1 cellular context compared by ENCODE assay signal in the genomic region with DNA sequence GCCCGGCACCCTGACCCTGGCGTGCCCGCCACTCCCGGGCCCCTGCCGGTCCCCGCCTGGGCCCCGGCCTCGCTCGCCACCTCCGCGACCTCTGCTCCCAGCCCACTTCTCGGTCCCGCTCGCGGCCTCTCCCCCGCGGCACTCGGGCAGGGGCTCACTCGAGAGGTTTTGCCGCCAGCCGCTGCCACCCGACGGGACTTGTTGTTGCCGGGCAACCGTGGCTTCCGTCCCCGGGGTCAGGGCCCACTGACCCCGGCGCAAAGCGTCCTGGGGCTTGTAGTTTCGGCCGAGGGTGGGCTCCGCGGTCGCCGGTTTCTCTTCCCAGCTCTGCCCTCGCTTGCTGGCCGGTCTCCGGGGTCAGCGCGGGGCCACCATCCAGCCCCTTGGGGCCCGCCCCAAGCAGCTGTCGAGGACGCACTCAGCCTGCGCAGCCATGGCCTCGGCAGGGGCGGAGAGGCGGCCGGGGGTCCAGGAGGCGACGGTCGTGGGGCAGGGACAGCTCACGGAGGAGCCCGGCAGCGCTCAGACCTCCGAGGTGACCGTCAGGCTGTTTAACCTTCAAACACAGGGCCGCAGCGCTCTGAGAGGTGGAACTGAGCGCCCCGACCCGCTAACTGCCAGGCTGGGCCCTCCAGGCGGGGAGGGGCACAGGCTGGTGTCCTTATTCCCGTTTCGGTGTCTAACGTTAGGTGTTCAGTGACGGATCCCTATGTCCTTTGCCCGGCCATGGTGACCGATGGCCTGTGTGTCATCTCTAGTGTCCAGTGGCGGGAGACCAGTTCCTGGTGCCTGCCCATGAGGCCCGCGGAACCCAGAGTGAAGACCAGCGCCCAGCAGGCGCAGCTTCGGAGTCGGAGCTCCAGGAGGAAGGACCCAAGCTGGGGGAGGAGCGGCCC.
TF ChIP-seq lines count a peak whose summit lies in the region.

C16orf86 (plus strand) TSS at position 277 of the 896 bp plus-strand sequence; CDS start at position 434, 157 bp downstream.
A gene with protein sequence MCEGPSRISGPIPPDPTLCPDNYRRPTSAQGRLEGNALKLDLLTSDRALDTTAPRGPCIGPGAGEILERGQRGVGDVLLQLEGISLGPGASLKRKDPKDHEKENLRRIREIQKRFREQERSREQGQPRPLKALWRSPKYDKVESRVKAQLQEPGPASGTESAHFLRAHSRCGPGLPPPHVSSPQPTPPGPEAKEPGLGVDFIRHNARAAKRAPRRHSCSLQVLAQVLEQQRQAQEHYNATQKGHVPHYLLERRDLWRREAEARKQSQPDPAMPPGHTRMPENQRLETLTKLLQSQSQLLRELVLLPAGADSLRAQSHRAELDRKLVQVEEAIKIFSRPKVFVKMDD (minus strand): TSS at position 213 of the 896 bp plus-strand sequence. CDS start 308 bp downstream, outside the sequence.

TF ChIP-seq in HepG2, 621 proteins besides CTCF, POLR2A, EP300 and RAD21 (continued from another document and continues in another):
- TF ChIP-seq, protein P1, sequence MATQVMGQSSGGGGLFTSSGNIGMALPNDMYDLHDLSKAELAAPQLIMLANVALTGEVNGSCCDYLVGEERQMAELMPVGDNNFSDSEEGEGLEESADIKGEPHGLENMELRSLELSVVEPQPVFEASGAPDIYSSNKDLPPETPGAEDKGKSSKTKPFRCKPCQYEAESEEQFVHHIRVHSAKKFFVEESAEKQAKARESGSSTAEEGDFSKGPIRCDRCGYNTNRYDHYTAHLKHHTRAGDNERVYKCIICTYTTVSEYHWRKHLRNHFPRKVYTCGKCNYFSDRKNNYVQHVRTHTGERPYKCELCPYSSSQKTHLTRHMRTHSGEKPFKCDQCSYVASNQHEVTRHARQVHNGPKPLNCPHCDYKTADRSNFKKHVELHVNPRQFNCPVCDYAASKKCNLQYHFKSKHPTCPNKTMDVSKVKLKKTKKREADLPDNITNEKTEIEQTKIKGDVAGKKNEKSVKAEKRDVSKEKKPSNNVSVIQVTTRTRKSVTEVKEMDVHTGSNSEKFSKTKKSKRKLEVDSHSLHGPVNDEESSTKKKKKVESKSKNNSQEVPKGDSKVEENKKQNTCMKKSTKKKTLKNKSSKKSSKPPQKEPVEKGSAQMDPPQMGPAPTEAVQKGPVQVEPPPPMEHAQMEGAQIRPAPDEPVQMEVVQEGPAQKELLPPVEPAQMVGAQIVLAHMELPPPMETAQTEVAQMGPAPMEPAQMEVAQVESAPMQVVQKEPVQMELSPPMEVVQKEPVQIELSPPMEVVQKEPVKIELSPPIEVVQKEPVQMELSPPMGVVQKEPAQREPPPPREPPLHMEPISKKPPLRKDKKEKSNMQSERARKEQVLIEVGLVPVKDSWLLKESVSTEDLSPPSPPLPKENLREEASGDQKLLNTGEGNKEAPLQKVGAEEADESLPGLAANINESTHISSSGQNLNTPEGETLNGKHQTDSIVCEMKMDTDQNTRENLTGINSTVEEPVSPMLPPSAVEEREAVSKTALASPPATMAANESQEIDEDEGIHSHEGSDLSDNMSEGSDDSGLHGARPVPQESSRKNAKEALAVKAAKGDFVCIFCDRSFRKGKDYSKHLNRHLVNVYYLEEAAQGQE (IDR thresholded peaks at IDR 0.05; ENCODE audit: borderline replicate concordance in 1 of 2, low read depth in 1 of 2, low read length in 2 of 2): no peak
- peak; percentile 57 for TF ChIP-seq KLF6 (CRISPR knock-in tag; IDR thresholded peaks at IDR 0.05)
- no peak for TF ChIP-seq KLF9 (CRISPR knock-in tag; IDR thresholded peaks at IDR 0.05; ENCODE audit: low read depth)
- no peak for TF ChIP-seq ZNF557 (CRISPR knock-in tag; IDR thresholded peaks at IDR 0.05)
- peak; percentile 82 for TF ChIP-seq NR2F6 (IDR thresholded peaks at IDR 0.05)
- TF ChIP-seq NR2F6 (CRISPR knock-in tag; IDR thresholded peaks at IDR 0.05): peak; percentile 88
- TF ChIP-seq RFXAP (CRISPR knock-in tag; IDR thresholded peaks at IDR 0.05; ENCODE audit: borderline replicate concordance): no peak
- TF ChIP-seq PLRG1 (conservative IDR thresholded peaks at IDR 0.05): no peak
- TF ChIP-seq JUND (CRISPR knock-in tag; IDR thresholded peaks at IDR 0.05): no peak
- 0 out of 2 replicates have a peak, but pooled peaks have one; percentile 20 for TF ChIP-seq NR1H2 (CRISPR knock-in tag; IDR thresholded peaks at IDR 0.05; ENCODE audit: borderline replicate concordance, low read depth)
- TF ChIP-seq ONECUT2 (CRISPR knock-in tag; IDR thresholded peaks at IDR 0.05): no peak
- TF ChIP-seq, protein P2, sequence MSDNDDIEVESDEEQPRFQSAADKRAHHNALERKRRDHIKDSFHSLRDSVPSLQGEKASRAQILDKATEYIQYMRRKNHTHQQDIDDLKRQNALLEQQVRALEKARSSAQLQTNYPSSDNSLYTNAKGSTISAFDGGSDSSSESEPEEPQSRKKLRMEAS (IDR thresholded peaks at IDR 0.05): peak; percentile 41
- no peak for TF ChIP-seq ZNF138 (CRISPR knock-in tag; IDR thresholded peaks at IDR 0.05; ENCODE audit: low read depth)
- TF ChIP-seq, protein P3, sequence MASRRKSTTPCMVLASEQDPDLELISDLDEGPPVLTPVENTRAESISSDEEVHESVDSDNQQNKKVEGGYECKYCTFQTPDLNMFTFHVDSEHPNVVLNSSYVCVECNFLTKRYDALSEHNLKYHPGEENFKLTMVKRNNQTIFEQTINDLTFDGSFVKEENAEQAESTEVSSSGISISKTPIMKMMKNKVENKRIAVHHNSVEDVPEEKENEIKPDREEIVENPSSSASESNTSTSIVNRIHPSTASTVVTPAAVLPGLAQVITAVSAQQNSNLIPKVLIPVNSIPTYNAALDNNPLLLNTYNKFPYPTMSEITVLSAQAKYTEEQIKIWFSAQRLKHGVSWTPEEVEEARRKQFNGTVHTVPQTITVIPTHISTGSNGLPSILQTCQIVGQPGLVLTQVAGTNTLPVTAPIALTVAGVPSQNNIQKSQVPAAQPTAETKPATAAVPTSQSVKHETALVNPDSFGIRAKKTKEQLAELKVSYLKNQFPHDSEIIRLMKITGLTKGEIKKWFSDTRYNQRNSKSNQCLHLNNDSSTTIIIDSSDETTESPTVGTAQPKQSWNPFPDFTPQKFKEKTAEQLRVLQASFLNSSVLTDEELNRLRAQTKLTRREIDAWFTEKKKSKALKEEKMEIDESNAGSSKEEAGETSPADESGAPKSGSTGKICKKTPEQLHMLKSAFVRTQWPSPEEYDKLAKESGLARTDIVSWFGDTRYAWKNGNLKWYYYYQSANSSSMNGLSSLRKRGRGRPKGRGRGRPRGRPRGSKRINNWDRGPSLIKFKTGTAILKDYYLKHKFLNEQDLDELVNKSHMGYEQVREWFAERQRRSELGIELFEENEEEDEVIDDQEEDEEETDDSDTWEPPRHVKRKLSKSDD (CRISPR knock-in tag; IDR thresholded peaks at IDR 0.05; ENCODE audit: low read depth): no peak; the same call in 1 of the 2 replicates
- TF ChIP-seq ZNF672 (CRISPR knock-in tag; IDR thresholded peaks at IDR 0.05): no peak
- TF ChIP-seq ZNF710 (CRISPR knock-in tag; IDR thresholded peaks at IDR 0.05; ENCODE audit: borderline replicate concordance): 0 out of 2 replicates have a peak, but pooled peaks have one; percentile 2
- 0 out of 2 replicates have a peak, but pooled peaks have one; percentile 79 for TF ChIP-seq ZNF850 (CRISPR knock-in tag; conservative IDR thresholded peaks at IDR 0.05)
- no peak for TF ChIP-seq SCMH1 (CRISPR knock-in tag; IDR thresholded peaks at IDR 0.05; ENCODE audit: borderline replicate concordance)
- TF ChIP-seq YY1 (IDR thresholded peaks at IDR 0.05; ENCODE audit: insufficient read depth, insufficient replicate concordance, low read depth, low read length): no peak
- peak; percentile 84; the same call in 1 of the 2 replicates for TF ChIP-seq ZNF235 (CRISPR knock-in tag; IDR thresholded peaks at IDR 0.05; ENCODE audit: borderline replicate concordance)
- no peak for TF ChIP-seq IRX3 (CRISPR knock-in tag; IDR thresholded peaks at IDR 0.05; ENCODE audit: borderline replicate concordance, low read depth)
- TF ChIP-seq HOXA5 (CRISPR knock-in tag; IDR thresholded peaks at IDR 0.05): peak; percentile 65; the same call in 1 of the 2 replicates
- no peak; the same call in 1 of the 2 replicates for TF ChIP-seq ERF (CRISPR knock-in tag; IDR thresholded peaks at IDR 0.05)
- TF ChIP-seq, protein P4, sequence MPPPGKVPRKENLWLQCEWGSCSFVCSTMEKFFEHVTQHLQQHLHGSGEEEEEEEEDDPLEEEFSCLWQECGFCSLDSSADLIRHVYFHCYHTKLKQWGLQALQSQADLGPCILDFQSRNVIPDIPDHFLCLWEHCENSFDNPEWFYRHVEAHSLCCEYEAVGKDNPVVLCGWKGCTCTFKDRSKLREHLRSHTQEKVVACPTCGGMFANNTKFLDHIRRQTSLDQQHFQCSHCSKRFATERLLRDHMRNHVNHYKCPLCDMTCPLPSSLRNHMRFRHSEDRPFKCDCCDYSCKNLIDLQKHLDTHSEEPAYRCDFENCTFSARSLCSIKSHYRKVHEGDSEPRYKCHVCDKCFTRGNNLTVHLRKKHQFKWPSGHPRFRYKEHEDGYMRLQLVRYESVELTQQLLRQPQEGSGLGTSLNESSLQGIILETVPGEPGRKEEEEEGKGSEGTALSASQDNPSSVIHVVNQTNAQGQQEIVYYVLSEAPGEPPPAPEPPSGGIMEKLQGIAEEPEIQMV (CRISPR knock-in tag; IDR thresholded peaks at IDR 0.05; ENCODE audit: low read depth): no peak
- TF ChIP-seq ZNF709 (CRISPR knock-in tag; IDR thresholded peaks at IDR 0.05): no peak; the same call in 1 of the 2 replicates
- peak; percentile 75; the same call in 1 of the 2 replicates for TF ChIP-seq KDM2A (CRISPR knock-in tag; IDR thresholded peaks at IDR 0.05; ENCODE audit: borderline replicate concordance, low read depth)
- no peak for TF ChIP-seq SMYD3 (CRISPR knock-in tag; IDR thresholded peaks at IDR 0.05)
- TF ChIP-seq LCORL (IDR thresholded peaks at IDR 0.05): no peak
- TF ChIP-seq LCORL (CRISPR knock-in tag; IDR thresholded peaks at IDR 0.05): peak; percentile 42; the same call in 1 of the 2 replicates
- peak; percentile 98 for TF ChIP-seq SIN3A (IDR thresholded peaks at IDR 0.05; ENCODE audit: borderline replicate concordance, low read depth, low read length)
- no peak for TF ChIP-seq ZEB1 (IDR thresholded peaks at IDR 0.05; ENCODE audit: insufficient replicate concordance, low read depth)
- TF ChIP-seq ZSCAN22 (CRISPR knock-in tag; IDR thresholded peaks at IDR 0.05): no peak
- no peak for TF ChIP-seq THYN1 (CRISPR knock-in tag; IDR thresholded peaks at IDR 0.05; ENCODE audit: borderline replicate concordance, low read depth)
- no peak for TF ChIP-seq SIX1 (CRISPR knock-in tag; IDR thresholded peaks at IDR 0.05; ENCODE audit: borderline replicate concordance)
- no peak for TF ChIP-seq KLF16 (CRISPR knock-in tag; IDR thresholded peaks at IDR 0.05)
- TF ChIP-seq ZNF33A (CRISPR knock-in tag; IDR thresholded peaks at IDR 0.05; ENCODE audit: borderline replicate concordance): no peak
- no peak for TF ChIP-seq ZBTB20 (CRISPR knock-in tag; IDR thresholded peaks at IDR 0.05; ENCODE audit: borderline replicate concordance, low read depth)
- no peak for TF ChIP-seq TBL1XR1 (IDR thresholded peaks at IDR 0.05; ENCODE audit: borderline replicate concordance, low read length, partially characterized antibody)
- peak; percentile 6; the same call in 1 of the 2 replicates for TF ChIP-seq ETV6 (CRISPR knock-in tag; conservative IDR thresholded peaks at IDR 0.05)
- peak; percentile 75 for TF ChIP-seq SATB2 (CRISPR knock-in tag; IDR thresholded peaks at IDR 0.05)
- TF ChIP-seq ZNF598 (CRISPR knock-in tag; IDR thresholded peaks at IDR 0.05; ENCODE audit: borderline replicate concordance): peak; percentile 87; the same call in 1 of the 2 replicates
- TF ChIP-seq KAT2B (IDR thresholded peaks at IDR 0.05; ENCODE audit: borderline replicate concordance, low read depth, low read length): no peak
- TF ChIP-seq SMAD3 (CRISPR knock-in tag; IDR thresholded peaks at IDR 0.05): peak; percentile 34; the same call in 1 of the 2 replicates
- TF ChIP-seq CC2D1A (CRISPR knock-in tag; IDR thresholded peaks at IDR 0.05): no peak
- peak; percentile 90 for TF ChIP-seq HNF1B (CRISPR knock-in tag; IDR thresholded peaks at IDR 0.05)
- TF ChIP-seq TEAD2 (CRISPR knock-in tag; IDR thresholded peaks at IDR 0.05): no peak
- no peak for TF ChIP-seq ZNF292 (CRISPR knock-in tag; IDR thresholded peaks at IDR 0.05; ENCODE audit: borderline replicate concordance, low read depth)
- TF ChIP-seq, protein P5, sequence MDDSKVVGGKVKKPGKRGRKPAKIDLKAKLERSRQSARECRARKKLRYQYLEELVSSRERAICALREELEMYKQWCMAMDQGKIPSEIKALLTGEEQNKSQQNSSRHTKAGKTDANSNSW (CRISPR knock-in tag; IDR thresholded peaks at IDR 0.05; ENCODE audit: borderline replicate concordance): no peak; the same call in 1 of the 2 replicates
- TF ChIP-seq ISL2 (CRISPR knock-in tag; IDR thresholded peaks at IDR 0.05): no peak; the same call in 1 of the 2 replicates
- TF ChIP-seq U2AF1 (optimal IDR thresholded peaks at IDR 0.05; ENCODE audit: low read depth, low read length): no peak
